In genomic region chr5:69560587-69561431, GRCh38 we compare ENCODE assay signal across 8 cellular contexts. TPM values are rescaled to one million over a fixed set of nuclear protein-coding genes. Genes with fewer than 3 reads are reported as not detected.
DNase-seq lines count a peak whose midpoint lies in the region; ATAC-seq and TF ChIP-seq lines count a peak whose summit lies in the region.
"Not testable (repeated sequence)": the region's sequence is repeated elsewhere in the genome, so short reads cannot be mapped to it uniquely, and the experiment has no call there.

No MANE protein-coding gene starts in this region.

- not testable (repeated sequence) for H3K27me3 ChIP-seq in Karpas-422 (ENCODE audit: low read length); WERI-Rb-1 (ENCODE audit: insufficient read depth, low read depth, severe bottlenecking); ovary; upper lobe of right lung

- H2AFZ ChIP-seq in Karpas-422 (ENCODE audit: low read length) = not testable (repeated sequence)

- not testable (repeated sequence) for H3K36me3 ChIP-seq in ES-I3 (ENCODE audit: insufficient read depth, low read length); Karpas-422 (ENCODE audit: insufficient read depth, low read length); WERI-Rb-1; ovary; upper lobe of right lung

- TF ChIP-seq POLR2A in ovary (IDR thresholded peaks at IDR 0.05) = not testable (repeated sequence)

- not testable (repeated sequence) for H3K9me3 ChIP-seq in ES-I3 (ENCODE audit: control insufficient read depth, insufficient read depth, low read length); Karpas-422 (ENCODE audit: low read length); WERI-Rb-1 (ENCODE audit: severe bottlenecking); ovary; upper lobe of right lung

- H3K9ac ChIP-seq in ES-I3 (ENCODE audit: low read depth, low read length) = peak overlapping the region; percentile 42; the same call in 1 of the 2 replicates
- H3K9ac ChIP-seq in Karpas-422 (ENCODE audit: low read length) = peak overlapping the region; percentile 61

- H3K79me2 ChIP-seq in Karpas-422 (ENCODE audit: low read length) = not testable (repeated sequence)

- H4K20me1 ChIP-seq in Karpas-422 (ENCODE audit: insufficient read depth, low read depth, low read length) = not testable (repeated sequence)

- H3K9me2 ChIP-seq in Karpas-422 (replicated peaks; ENCODE audit: insufficient read depth, low read length) = not testable (repeated sequence)

- in situ Hi-C loops in astrocyte of the cerebellum (cut with HindIII; ENCODE audit: low sequenced_read_pairs) = not testable (repeated sequence)

- peak overlapping the region; percentile 62 for H3K4me2 ChIP-seq in Karpas-422 (ENCODE audit: low read depth, low read length, poor library complexity, severe bottlenecking)

- ATAC-seq in left colon = peak; percentile 16
- ATAC-seq in upper lobe of right lung = peak; percentile 43

- not testable (repeated sequence) for H3K27ac ChIP-seq in Karpas-422 (ENCODE audit: low read length); WERI-Rb-1; ovary
- H3K27ac ChIP-seq in upper lobe of right lung = peak overlapping the region; percentile 18

- not testable (repeated sequence) for H3K4me1 ChIP-seq in ES-I3 (ENCODE audit: insufficient read depth, low read length); Karpas-422 (ENCODE audit: low read length); ovary (ENCODE audit: insufficient read depth); upper lobe of right lung

- DNase-seq in Karpas-422 = peak; percentile 27
- DNase-seq in WERI-Rb-1; astrocyte of the cerebellum (ENCODE audit: low read depth); ovary; upper lobe of right lung: not testable (repeated sequence)
- peak; percentile 9 for DNase-seq in fibroblast of mammary gland (ENCODE audit: low read depth)
- peak; percentile 7 to 19 for DNase-seq in left colon

- H3K4me3 ChIP-seq in Karpas-422 (ENCODE audit: low read length) (peak overlapping the region; percentile 65), WERI-Rb-1 (ENCODE audit: low read depth, low read length) (peak overlapping the region; percentile 19; the same call in 1 of the 2 replicates), astrocyte of the cerebellum (ENCODE audit: low read depth, low read length) (peak overlapping the region; percentile 38), fibroblast of mammary gland (ENCODE audit: control insufficient read depth, low read depth, low read length) (peak overlapping the region; percentile 43), ovary (peak overlapping the region; percentile 30), upper lobe of right lung (peak overlapping the region; percentile 52)

- not testable (repeated sequence) for TF ChIP-seq CTCF in WERI-Rb-1 (IDR thresholded peaks at IDR 0.05; ENCODE audit: low read depth, low read length); astrocyte of the cerebellum (IDR thresholded peaks at IDR 0.05; ENCODE audit: low read depth, low read length, missing control alignments); fibroblast of mammary gland (conservative IDR thresholded peaks at IDR 0.05; ENCODE audit: control insufficient read depth, insufficient read depth, low read depth, low read length); ovary (IDR thresholded peaks at IDR 0.05); upper lobe of right lung (IDR thresholded peaks at IDR 0.05)

- TF ChIP-seq EP300 in ovary (IDR thresholded peaks at IDR 0.05) = not testable (repeated sequence)

- intact Hi-C loops in left colon (cut with DNase I, micrococcal nuclease); ovary (cut with DNase I); upper lobe of right lung (cut with DNase I): not testable (repeated sequence)

- WGBS in ovary, 3 donors = 29 to 49% (median 37%) methylated on average over 22 to 26 of the region's 31 CpGs

RNA-seq across cellular contexts. Expression of gene GTF2H2C, which starts 0.8 kb away (rescaled TPM):
- 35.2 and 69.8 TPM in 2 replicates for total RNA-seq in Karpas-422 (2014; rRNA removed; shearing (Covaris generic); ENCODE audit: low replicate concordance)
- total RNA-seq in left colon (10 to 100 TPM; 20.3 to 24.8 TPM), ovary (10 to 100 TPM; 13.7 to 40.1 (median 24.5) TPM), upper lobe of right lung (33.4 TPM)
- polyA plus RNA-seq in ovary = 10 to 100 TPM; 14.1 to 25.4 TPM
